ENCODE assay signal across 8 cellular contexts in genomic region chr17:73189417-73190099, GRCh38. TPM values are rescaled to one million over a fixed set of nuclear protein-coding genes. Genes with fewer than 3 reads are reported as not detected.
DNase-seq lines count a peak whose midpoint lies in the region; ATAC-seq and TF ChIP-seq lines count a peak whose summit lies in the region.

No MANE protein-coding gene starts in this region.

- H3K27me3 ChIP-seq in SJCRH30 = no peaks in the 10 kb centered on the region
- no peaks in the 10 kb centered on the region for H3K27me3 ChIP-seq in thyroid gland

- ATAC-seq in GM21381 (IDR thresholded peaks at IDR 0.05; ENCODE audit: unreplicated experiment) = no peak

- 66 to 67% methylated on average over 5 to 6 of the region's 6 CpGs for WGBS in thyroid gland, 2 donors

- H3K36me3 ChIP-seq in SJCRH30 = no peaks in the 10 kb centered on the region
- no peaks in the 10 kb centered on the region for H3K36me3 ChIP-seq in thyroid gland

- H3K4me1 ChIP-seq in SJCRH30 (no peaks in the 10 kb centered on the region), thyroid gland (peaks cover 6 to 10% of the 10 kb centered on the region in 2 donors)

- intact Hi-C loops in thyroid gland (cut with DNase I) = loop anchor here (5.0 kb wide), 2 partner anchors 43 to 183 kb away; a partner anchor contains a TSS

- TF ChIP-seq CTCF in foreskin fibroblast (IDR thresholded peaks at IDR 0.05; ENCODE audit: low read depth, low read length) = peak; percentile 72
- TF ChIP-seq CTCF in thyroid gland (IDR thresholded peaks at IDR 0.05) = peak in 3 of 6 experiments; percentile 43 to 51 (median 48)

- no peaks in the 10 kb centered on the region for H3K9me3 ChIP-seq in SJCRH30 (replicated peaks)
- H3K9me3 ChIP-seq in thyroid gland = no peaks in the 10 kb centered on the region

- TF ChIP-seq POLR2A in thyroid gland (IDR thresholded peaks at IDR 0.05) = no peak

- H3K4me3 ChIP-seq in SJCRH30 = no peak overlapping the region
- no peak overlapping the region for H3K4me3 ChIP-seq in foreskin fibroblast (ENCODE audit: low read depth in 1 of 2, low read length in 2 of 2)
- H3K4me3 ChIP-seq in thyroid gland (replicated peaks in 1 of 3) = no peak overlapping the region

- DNase-seq in DMS114 treated with DMSO at 0.1 percent for 48 hours (lab: John Stamatoyannopoulos, UW; ENCODE audit: unreplicated experiment) (peak; percentile 43), LHCN-M2 (ENCODE audit: low read depth) (peak; percentile 30), SJCRH30 (peak; percentile 34 to 57), foreskin fibroblast (peak; percentile 55 to 79), thyroid gland (peak; percentile 34), GM19240 (ENCODE audit: insufficient read length, low spot score) (no peak)
- DNase-seq in stimulated activated CD4-positive, alpha-beta T cell treated with anti-CD3 and anti-CD28 coated beads, Interleukin-2, amount 100 ng/mL, for 24 hours = no peak

- H3K27ac ChIP-seq in SJCRH30 (no peak overlapping the region), thyroid gland (no peak overlapping the region)

RNA-seq across cellular contexts. Expression of gene COG1, which starts 3.3 kb away (rescaled TPM):
- total RNA-seq in LHCN-M2 (2014; rRNA removed) = 21.7 and 25.3 TPM in 2 replicates
- polyA plus RNA-seq in LHCN-M2 (2012) = 34.4 TPM
- total RNA-seq in SJCRH30 (2014; rRNA removed; shearing (Covaris generic)) = 24.6 and 35.3 TPM in 2 replicates
- total RNA-seq in thyroid gland = 10 to 100 TPM; 31.9 to 42.9 (median 37.2) TPM

RNA-seq across cellular contexts. Expression of gene SSTR2, which starts 24.7 kb away (rescaled TPM):
- total RNA-seq in LHCN-M2 (2014; rRNA removed) (under 0.01 TPM in 1 of 2 replicates, not detected in the other), thyroid gland (1 to 10 TPM in 2 of 4 donors, under 1 TPM in 2; 0.56 to 2.5 (median 0.99) TPM)
- polyA plus RNA-seq in LHCN-M2 (2012) = 0.02 TPM
- total RNA-seq in SJCRH30 (2014; rRNA removed; shearing (Covaris generic)) = 0.05 and 0.08 TPM in 2 replicates

Comparison
In these comparisons a context has a peak if more than half of its experiments do, and no peak if none do; other contexts are left out.
1. DNase-seq: peak in DMS114 treated with DMSO at 0.1 percent for 48 hours (single experiment), LHCN-M2 (single experiment), SJCRH30 (2 of 2), foreskin fibroblast (2 of 2) and thyroid gland (2 of 2); none in stimulated activated CD4-positive, alpha-beta T cell treated with anti-CD3 and anti-CD28 coated beads, Interleukin-2, amount 100 ng/mL, for 24 hours (0 of 2) and GM19240 (single experiment).